In genomic region chr16:53064179-53064578, GRCh38 we compare ENCODE assay signal across 22 cellular contexts. TPM values are rescaled to one million over a fixed set of nuclear protein-coding genes. Genes with fewer than 3 reads are reported as not detected.
A peak's percentile ranks its signal among the peaks of the same experiment; 100 is the strongest.
DNase-seq lines count a peak whose midpoint lies in the region; ATAC-seq and TF ChIP-seq lines count a peak whose summit lies in the region.
"Had no signal": no experiment of that assay in that cellular context is flagged by ENCODE, and none has a peak within 500 bp of the region (broad histone marks: within the 10 kb centered on the region; RNA-seq: fewer than 3 reads in every experiment).

No MANE protein-coding gene starts in this region.

- H3K27me3 Mint-ChIP-seq in IgD-negative memory B cell, result peaks cover 2% of the 10 kb centered on the region
- H3K27me3 Mint-ChIP-seq: activated naive CD8-positive, alpha-beta T cell treated with anti-CD3 and anti-CD28 coated beads for 36 hours had no signal

- DNase-seq in caudate nucleus (lab: John Stamatoyannopoulos, UW), result no peak
- no peak for DNase-seq in gastrocnemius medialis
- no peak for DNase-seq in DMS153 (lab: John Stamatoyannopoulos, UW)
- no peak for DNase-seq in NCI-H1930 (lab: John Stamatoyannopoulos, UW)
- DNase-seq: activated CD8-positive, alpha-beta memory T cell treated with anti-CD3 and anti-CD28 coated beads, Interleukin-2, amount 50 U/mL, for 4 hours; activated naive CD8-positive, alpha-beta T cell treated with anti-CD3 and anti-CD28 coated beads for 36 hours; cerebellar nuclear complex; effector CD8-positive, alpha-beta T cell; GF-D8; islet precursor cell; NCI-H187 treated with DMSO at 0.1 percent for 48 hours; NCI-H2227 treated with DMSO at 0.1 percent for 48 hours; NCI-H82; retina; stimulated activated CD4-positive, alpha-beta T cell treated with anti-CD3 and anti-CD28 coated beads, Interleukin-12 subunit alpha, Interleukin-12 subunit beta, amount 100 ng/mL, for 4 hours had no signal

- H3K4me2 ChIP-seq in BLaER1 treated with 17β-estradiol and CSF1 and Interleukin-3, amounts not matched to agents 10 nM and 100 nM, result peak overlapping the region; percentile 23 to 75 (median 56)

- in situ Hi-C loops in gastrocnemius medialis (cut with MboI; ENCODE audit: low sequenced_read_pairs in 4 of 4), result loop anchor here in 2 of 4 donors (25.0 kb wide), 1 partner anchor 98 kb away; no protein-coding TSS in a partner anchor

- no peaks in the 10 kb centered on the region for H3K9me3 Mint-ChIP-seq in IgD-negative memory B cell
- H3K9me3 Mint-ChIP-seq: activated naive CD8-positive, alpha-beta T cell treated with anti-CD3 and anti-CD28 coated beads for 36 hours had no signal

- H3K27ac Mint-ChIP-seq in IgD-negative memory B cell, result peak overlapping the region; percentile 86 to 95 (median 90)
- H3K27ac Mint-ChIP-seq: activated naive CD8-positive, alpha-beta T cell treated with anti-CD3 and anti-CD28 coated beads for 36 hours had no signal

- no peak for ATAC-seq in gastrocnemius medialis
- no peak for ATAC-seq in GM18519 (IDR thresholded peaks at IDR 0.05; ENCODE audit: low FRiP score, unreplicated experiment)
- ATAC-seq: HCT116 had no signal

- peaks cover 64 to 78% (median 72%) of the 10 kb centered on the region in 10 experiments for H3K4me1 ChIP-seq in BLaER1 treated with 17β-estradiol and CSF1 and Interleukin-3, amounts not matched to agents 10 nM and 100 nM
- H3K4me1 ChIP-seq in gastrocnemius medialis, result peaks cover 31 to 46% of the 10 kb centered on the region in 2 donors
- H3K4me1 ChIP-seq: SJSA1 had no signal

- peak overlapping the region in 7 of 11 experiments; percentile 10 to 43 (median 20); a peak in 4 of 22 replicates for H3K27ac ChIP-seq in BLaER1 treated with 17β-estradiol and CSF1 and Interleukin-3, amounts not matched to agents 10 nM and 100 nM
- H3K27ac ChIP-seq in caudate nucleus (ENCODE audit: low read depth, low read length) (peak overlapping the region; percentile 30), gastrocnemius medialis (peak overlapping the region in 3 of 4 donors; percentile 15 to 65 (median 52))
- H3K27ac ChIP-seq: SJSA1, VCaP had no signal

- H3K27me3 ChIP-seq in BLaER1 treated with 17β-estradiol and CSF1 and Interleukin-3, amounts not matched to agents 10 nM and 100 nM, result no peaks in the 10 kb centered on the region
- no peaks in the 10 kb centered on the region for H3K27me3 ChIP-seq in gastrocnemius medialis
- H3K27me3 ChIP-seq: SJSA1 had no signal

- H3K36me3 ChIP-seq in BLaER1 treated with 17β-estradiol and CSF1 and Interleukin-3, amounts not matched to agents 10 nM and 100 nM, result peaks cover 4 to 40% (median 24%) of the 10 kb centered on the region in 11 experiments; a peak in 18 of 22 replicates
- H3K36me3 ChIP-seq in gastrocnemius medialis, result no peaks in the 10 kb centered on the region
- H3K36me3 ChIP-seq: SJSA1 had no signal

- no peaks in the 10 kb centered on the region for H3K9me3 ChIP-seq in BLaER1 treated with 17β-estradiol and CSF1 and Interleukin-3, amounts not matched to agents 10 nM and 100 nM (replicated peaks in 1 of 11)
- no peaks in the 10 kb centered on the region for H3K9me3 ChIP-seq in gastrocnemius medialis
- H3K9me3 ChIP-seq: SJSA1 had no signal

- peak overlapping the region; percentile 21 to 84 (median 76) for H3K4me3 Mint-ChIP-seq in IgD-negative memory B cell
- H3K4me3 Mint-ChIP-seq: activated naive CD8-positive, alpha-beta T cell treated with anti-CD3 and anti-CD28 coated beads for 36 hours had no signal

- H3K4me3 ChIP-seq in BLaER1 treated with 17β-estradiol and CSF1 and Interleukin-3, amounts not matched to agents 10 nM and 100 nM, result no peak overlapping the region
- no peak overlapping the region for H3K4me3 ChIP-seq in gastrocnemius medialis
- H3K4me3 ChIP-seq: lung, SJSA1 had no signal

- H3K9ac ChIP-seq in BLaER1 treated with 17β-estradiol and CSF1 and Interleukin-3, amounts not matched to agents 10 nM and 100 nM, result peak overlapping the region in 1 of 11 experiments; percentile 27; a peak in 1 of 22 replicates

- H4K20me1 ChIP-seq in BLaER1 treated with 17β-estradiol and CSF1 and Interleukin-3, amounts not matched to agents 10 nM and 100 nM, result peaks cover 0 to 33% (median 14%) of the 10 kb centered on the region in 11 experiments; a peak in 13 of 22 replicates

- TF ChIP-seq POLR2A in gastrocnemius medialis (IDR thresholded peaks at IDR 0.05), result no peak

- H3K36me3 Mint-ChIP-seq in IgD-negative memory B cell, result peaks cover 6% of the 10 kb centered on the region

- TF ChIP-seq CTCF in gastrocnemius medialis (IDR thresholded peaks at IDR 0.05 in 4 of 5, conservative IDR thresholded peaks at IDR 0.05 in 1 of 5), result no peak

- intact Hi-C loops in gastrocnemius medialis (cut with DNase I; ENCODE audit: low total_unique reads), result no loop called here

- peaks cover 47 to 63% (median 52%) of the 10 kb centered on the region in 3 donors for H3K4me1 Mint-ChIP-seq in IgD-negative memory B cell

RNA-seq across cellular contexts. Expression of gene CHD9, which starts 9.4 kb away (rescaled TPM):
- 72.3 TPM for polyA plus RNA-seq in IgD-negative memory B cell
- total RNA-seq in gastrocnemius medialis, result 10 to 100 TPM; 24.5 to 84.0 (median 48.2) TPM

RNA-seq across cellular contexts. Expression of gene CHD9NB, which starts 11.5 kb away (rescaled TPM):
- polyA plus RNA-seq in IgD-negative memory B cell, result not detected
- under 1 TPM in 2 of 4 donors, not detected in 2; 0.13 to 0.72 TPM for total RNA-seq in gastrocnemius medialis
